8 cellular contexts compared by ENCODE assay signal in genomic region chr18:32072321-32072720, GRCh38. TPM values are rescaled to one million over a fixed set of nuclear protein-coding genes. Genes with fewer than 3 reads are reported as not detected.
DNase-seq lines count a peak whose midpoint lies in the region; ATAC-seq and TF ChIP-seq lines count a peak whose summit lies in the region.

No MANE protein-coding gene starts in this region.

- H3K36me3 ChIP-seq in neural cell (ENCODE audit: insufficient read depth, low read length), result no peaks in the 10 kb centered on the region

- TF ChIP-seq RAD21 in neural cell (conservative IDR thresholded peaks at IDR 0.05), result no peak

- H3K27ac ChIP-seq in neural cell (ENCODE audit: low read length), result no peak overlapping the region

- H3K9me3 ChIP-seq in neural cell (ENCODE audit: low read length), result no peaks in the 10 kb centered on the region

- no peaks in the 10 kb centered on the region for H3K79me2 ChIP-seq in neural cell (replicated peaks; ENCODE audit: insufficient read depth, low read length)

- H3K9me2 ChIP-seq in neural cell (ENCODE audit: insufficient read depth, low read length), result no peaks in the 10 kb centered on the region

- H4K20me1 ChIP-seq in neural cell (ENCODE audit: insufficient read depth), result no peaks in the 10 kb centered on the region

- no peak overlapping the region for H2AFZ ChIP-seq in neural cell (ENCODE audit: low read depth, low read length)

- ATAC-seq in activated CD4-positive, CD25-positive, alpha-beta regulatory T cell treated with anti-CD3 and anti-CD28 coated beads, Interleukin-2, amount 50 U/mL, for 24 hours, result peak; percentile 35 to 56

- no peak overlapping the region for H3K4me2 ChIP-seq in neural cell (ENCODE audit: low read length)

- no peak overlapping the region for H3K9ac ChIP-seq in neural cell (ENCODE audit: low read length)

- H3K4me3 ChIP-seq in cardiac fibroblast (replicated peaks in 1 of 2; ENCODE audit: low read depth in 2 of 2, low read length in 2 of 2) (no peak overlapping the region), neural cell (ENCODE audit: low read length) (no peak overlapping the region)

- H3F3A ChIP-seq in neural cell (ENCODE audit: insufficient read depth, low read length, poor library complexity, severe bottlenecking), result no peaks in the 10 kb centered on the region

- no peak for TF ChIP-seq EP300 in neural cell (conservative IDR thresholded peaks at IDR 0.05; ENCODE audit: poor library complexity, severe bottlenecking)

- DNase-seq in activated CD4-positive, CD25-positive, alpha-beta regulatory T cell (lab: John Stamatoyannopoulos, UW), result no peak
- DNase-seq in HT-29 (ENCODE audit: low spot score) (peak; percentile 31), cardiac fibroblast (ENCODE audit: low read depth in 2 of 2) (peak in 1 of 2 donors; percentile 11), NCI-H526 (lab: John Stamatoyannopoulos, UW) (no peak), DMS79 treated with DMSO at 0.1 percent for 48 hours (lab: John Stamatoyannopoulos, UW) (no peak), inferior parietal cortex (ENCODE audit: extremely low spot score) (no peak)

- no peaks in the 10 kb centered on the region for H3K27me3 ChIP-seq in neural cell (ENCODE audit: insufficient read depth, low read depth, low read length)

- peak; percentile 30 for TF ChIP-seq CTCF in cardiac fibroblast (IDR thresholded peaks at IDR 0.05; ENCODE audit: low read depth, low read length)
- peak; percentile 53 for TF ChIP-seq CTCF in neural cell (IDR thresholded peaks at IDR 0.05; ENCODE audit: poor library complexity, severe bottlenecking)

TF ChIP-seq in neural cell, 6 proteins besides CTCF, POLR2A, EP300 and RAD21:
- TF ChIP-seq TAF1 (IDR thresholded peaks at IDR 0.05; ENCODE audit: low read depth) (no peak), SMC3 (conservative IDR thresholded peaks at IDR 0.05; ENCODE audit: poor library complexity) (peak; percentile 26), MXI1 (conservative IDR thresholded peaks at IDR 0.05; ENCODE audit: poor library complexity, severe bottlenecking) (no peak), REST (IDR thresholded peaks at IDR 0.05; ENCODE audit: borderline replicate concordance) (no peak)

RNA-seq across cellular contexts. Expression of gene RNF138, which starts 19.4 kb away (rescaled TPM):
- total RNA-seq in HT-29 (2014; rRNA removed; shearing (Covaris generic)), result 30.8 and 43.0 TPM in 2 replicates
- 37.8 and 40.3 TPM in 2 replicates for polyA plus RNA-seq in neural cell
- 53.1 and 57.5 TPM in 2 replicates for polyA minus RNA-seq in neural cell

RNA-seq across cellular contexts. Expression of gene RNF125, which starts 53.7 kb away (rescaled TPM):
- 1.7 and 2.1 TPM in 2 replicates for total RNA-seq in HT-29 (2014; rRNA removed; shearing (Covaris generic))
- 0.04 and 2.3 TPM in 2 replicates for polyA plus RNA-seq in neural cell
- 0.24 and 0.58 TPM in 2 replicates for polyA minus RNA-seq in neural cell
